In genomic region chr6:142569676-142570075, GRCh38 we compare ENCODE assay signal across 10 cellular contexts.
A peak's percentile ranks its signal among the peaks of the same experiment; 100 is the strongest.
DNase-seq lines count a peak whose midpoint lies in the region; ATAC-seq, FAIRE-seq and TF ChIP-seq lines count a peak whose summit lies in the region.
"Had no signal": no experiment of that assay in that cellular context is flagged by ENCODE, and none has a peak within 500 bp of the region (broad histone marks: within the 10 kb centered on the region; RNA-seq: fewer than 3 reads in every experiment).

No MANE protein-coding gene starts in this region.

- TF ChIP-seq RAD21 in HCT116 (IDR thresholded peaks at IDR 0.05; ENCODE audit: low read depth) = no peak

- no peak for FAIRE-seq in RCC 7860 (lab: Jason Lieb, UNC)

- H4K20me1 ChIP-seq in HCT116 (ENCODE audit: insufficient read depth) = no peaks in the 10 kb centered on the region

- H3K9me3 ChIP-seq in HCT116 (ENCODE audit: control insufficient read depth in 1 of 2, insufficient read depth in 1 of 2, low read depth in 1 of 2, low read length in 2 of 2) (peaks cover 0 to 6% of the 10 kb centered on the region in 2 experiments; a peak in 3 of 4 replicates), ascending aorta (no peaks in the 10 kb centered on the region), lung (ENCODE audit: control insufficient read depth in 2 of 2, insufficient read depth in 1 of 2, low read length in 1 of 2) (peaks cover 0 to 7% of the 10 kb centered on the region in 2 donors)

- H2AFZ ChIP-seq in HCT116 (ENCODE audit: low read depth, low read length, poor library complexity, severe bottlenecking) = peak overlapping the region; percentile 56

- H3K79me2 ChIP-seq in HCT116 (ENCODE audit: insufficient read depth, low read length) = no peaks in the 10 kb centered on the region

- no TSS peak for BruUV-seq in HCT116 (replicated peaks; lab: Mats Ljungman, UMichigan)

- no peaks in the 10 kb centered on the region for H3K27me3 ChIP-seq in HCT116 (ENCODE audit: insufficient read depth, low read length)
- no peaks in the 10 kb centered on the region for H3K27me3 ChIP-seq in ascending aorta
- no peaks in the 10 kb centered on the region for H3K27me3 ChIP-seq in lung (ENCODE audit: control insufficient read depth, insufficient read depth)

- H3K9ac ChIP-seq in HCT116 (ENCODE audit: low read length) = no peak overlapping the region

- H3K27ac ChIP-seq in HCT116 (ENCODE audit: low read depth, low read length) (no peak overlapping the region), ascending aorta (peak overlapping the region; percentile 47 to 66), lung (ENCODE audit: low read depth in 1 of 2, low read length in 1 of 2) (no peak overlapping the region)

- TF ChIP-seq CTCF in HCT116 (IDR thresholded peaks at IDR 0.05 in 2 of 3, conservative IDR thresholded peaks at IDR 0.05 in 1 of 3; ENCODE audit: borderline replicate concordance in 1 of 3, insufficient read depth in 1 of 3, low read depth in 2 of 3, low read length in 2 of 3) (no peak), ascending aorta (IDR thresholded peaks at IDR 0.05) (no peak), lung (IDR thresholded peaks at IDR 0.05; ENCODE audit: control extremely low read depth, extremely low read depth) (no peak)

- RAD21 ChIA-PET in HCT116 (lab: Charles Lee; ENCODE audit: low non-redundant PET in 1 of 2, low total read pairs in 2 of 2, uncharacterized antibody in 2 of 2, unreplicated experiment in 2 of 2) = interaction anchor here in 1 of 2 experiments (0.7 kb wide), 1 partner anchor 857 kb away, joined by 3 read pairs; no protein-coding TSS in a partner anchor

- CTCF ChIA-PET in HCT116 (lab: Charles Lee) = interaction anchor here (2.0 kb wide), 1 partner anchor 95 kb away, joined by 8 read pairs; no protein-coding TSS in a partner anchor

- ATAC-seq in HCT116 (peak; percentile 46; the same call in 1 of the 2 replicates), lung (ENCODE audit: insufficient read depth, low FRiP score) (peak; percentile 27), GM18873 (IDR thresholded peaks at IDR 0.05; ENCODE audit: low FRiP score, unreplicated experiment) (no peak), HG03045 (IDR thresholded peaks at IDR 0.05; ENCODE audit: unreplicated experiment) (no peak)
- ATAC-seq: left colon had no signal

- DNase-seq in A172 (ENCODE audit: low spot score) (peak; percentile 28), HCT116 (ENCODE audit: low read depth, low spot score) (peak; percentile 33), ascending aorta (ENCODE audit: low spot score in 2 of 2) (no peak), lung (ENCODE audit: low spot score) (no peak), RCC 7860 (ENCODE audit: low spot score) (no peak), NCI-H774 (lab: John Stamatoyannopoulos, UW) (no peak)
- DNase-seq: left colon, NCI-H2171 treated with DMSO at 0.1 percent for 48 hours had no signal

- 17 to 35% methylated on average over 1 of the region's 1 CpG for WGBS in lung, 2 donors

- H3K4me1 ChIP-seq in HCT116 (ENCODE audit: control insufficient read depth in 1 of 2, insufficient read depth in 2 of 2, low read length in 2 of 2) (peaks cover 2 to 21% of the 10 kb centered on the region in 2 experiments; a peak in 3 of 4 replicates), ascending aorta (peaks cover 3 to 13% of the 10 kb centered on the region in 2 donors), lung (ENCODE audit: control insufficient read depth in 2 of 2, insufficient read depth in 2 of 2, low read length in 2 of 2) (no peaks in the 10 kb centered on the region)

- H3K9me2 ChIP-seq in HCT116 (ENCODE audit: insufficient read depth) = no peaks in the 10 kb centered on the region

- H3K4me3 ChIP-seq in HCT116 (replicated peaks in 1 of 2; ENCODE audit: low read depth in 1 of 2, low read length in 2 of 2) = no peak overlapping the region
- H3K4me3 ChIP-seq in ascending aorta = no peak overlapping the region
- no peak overlapping the region for H3K4me3 ChIP-seq in lung

- no peak for TF ChIP-seq POLR2A in HCT116 (IDR thresholded peaks at IDR 0.05; ENCODE audit: borderline replicate concordance, extremely low read depth, insufficient read depth, insufficient read length)

- intact Hi-C loops in HCT116 (cut with micrococcal nuclease) = loop anchor here (5.0 kb wide), 1 partner anchor 858 kb away; no protein-coding TSS in a partner anchor
- intact Hi-C loops in ascending aorta (cut with DNase I) = loop anchor here (10.0 kb wide), 1 partner anchor 855 kb away; no protein-coding TSS in a partner anchor

- POLR2A ChIA-PET in HCT116 (lab: Charles Lee) = no interaction called here

- H3K4me2 ChIP-seq in HCT116 (ENCODE audit: low read length) = peak overlapping the region; percentile 16

- H3K36me3 ChIP-seq in HCT116 (ENCODE audit: control insufficient read depth in 1 of 2, insufficient read depth in 2 of 2, low read length in 2 of 2) (no peaks in the 10 kb centered on the region; a peak in 1 of 4 replicates), ascending aorta (no peaks in the 10 kb centered on the region), lung (ENCODE audit: control insufficient read depth in 2 of 2, insufficient read depth in 2 of 2, low read length in 2 of 2) (no peaks in the 10 kb centered on the region)

TF ChIP-seq in HCT116, 20 proteins besides CTCF, POLR2A, EP300 and RAD21:
- TF ChIP-seq SP1 (IDR thresholded peaks at IDR 0.05; ENCODE audit: low read depth) = peak; percentile 30; the same call in 1 of the 2 replicates
- TF ChIP-seq ATF3 (IDR thresholded peaks at IDR 0.05) = no peak
- peak; percentile 60 for TF ChIP-seq CEBPB (IDR thresholded peaks at IDR 0.05; ENCODE audit: low read depth)
- no peak for TF ChIP-seq POLR2AphosphoS5 (IDR thresholded peaks at IDR 0.05; ENCODE audit: low read depth, low read length)
- no peak for TF ChIP-seq EZH2 (IDR thresholded peaks at IDR 0.05)
- no peak for TF ChIP-seq MAX (IDR thresholded peaks at IDR 0.05)
- no peak for TF ChIP-seq ELF1 (IDR thresholded peaks at IDR 0.05; ENCODE audit: borderline replicate concordance, low read depth)
- TF ChIP-seq JUND (IDR thresholded peaks at IDR 0.05) = peak; percentile 22; the same call in 1 of the 2 replicates
- TF ChIP-seq TCF7L2 (IDR thresholded peaks at IDR 0.05; ENCODE audit: borderline replicate concordance, extremely low read depth, insufficient read depth, insufficient read length) = no peak
- no peak for TF ChIP-seq CBX3 (IDR thresholded peaks at IDR 0.05; ENCODE audit: low read depth)
- no peak for TF ChIP-seq ZNF274 (IDR thresholded peaks at IDR 0.05; ENCODE audit: low read depth, low read length)
- no peak for TF ChIP-seq EGR1 (IDR thresholded peaks at IDR 0.05; ENCODE audit: low read depth)
- TF ChIP-seq REST (IDR thresholded peaks at IDR 0.05; ENCODE audit: low read depth) = no peak
- TF ChIP-seq EZH2phosphoT487 (IDR thresholded peaks at IDR 0.05; ENCODE audit: borderline replicate concordance) = no peak
TF ChIP-seq in HCT116: peak in this region for 3.

Comparison
In these comparisons a context has a peak if more than half of its experiments do, and no peak if none do; other contexts are left out.
1. DNase-seq: peak in A172 (single experiment) and HCT116 (single experiment); none in ascending aorta (0 of 2), lung (single experiment), RCC 7860 (single experiment) and NCI-H774 (single experiment).
2. ATAC-seq: peak in HCT116 (single experiment) and lung (single experiment); none in GM18873 (single experiment) and HG03045 (single experiment).
3. H3K27ac ChIP-seq: peak in ascending aorta (2 of 2); none in HCT116 (single experiment) and lung (0 of 2).